1 cellular context compared by ENCODE assay signal in the genomic region with DNA sequence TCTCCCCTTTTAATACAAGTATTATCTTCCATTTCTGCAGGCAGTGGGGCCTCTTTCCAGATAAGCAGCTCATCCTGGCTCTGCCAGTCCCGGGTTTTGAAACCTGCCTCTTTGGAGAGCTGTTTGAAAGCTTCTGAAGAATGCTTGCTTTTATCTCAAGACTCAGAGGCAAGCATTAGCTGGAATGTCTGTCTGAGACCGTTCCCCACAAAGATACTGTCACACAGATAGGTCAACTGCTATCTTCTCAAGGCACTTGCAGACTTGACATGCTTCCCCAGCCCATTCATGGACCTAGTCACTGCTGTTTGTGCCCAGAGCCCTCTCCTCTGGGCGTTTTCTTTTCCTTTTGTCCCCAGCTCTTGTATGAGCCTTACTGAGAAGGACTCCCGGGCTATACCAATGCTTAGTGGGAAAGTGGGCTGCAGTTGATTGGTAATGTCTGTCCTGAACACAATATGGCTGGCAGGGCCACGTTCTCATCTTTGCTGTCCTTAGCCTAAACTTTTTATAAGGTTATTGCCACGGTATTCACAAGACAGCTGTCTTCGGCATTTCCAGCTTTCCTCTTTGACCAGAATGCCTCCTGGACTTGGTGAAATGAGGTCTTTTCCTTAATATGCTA.
TF ChIP-seq lines count a peak whose summit lies in the region.

No MANE protein-coding gene starts in this region.

TF ChIP-seq in K562, 482 proteins besides CTCF, POLR2A, EP300 and RAD21 (continued from another document):
- TF ChIP-seq PHB (CRISPR knock-in tag; IDR thresholded peaks at IDR 0.05) (no peak), PRPF4 (IDR thresholded peaks at IDR 0.05; ENCODE audit: insufficient read depth, low read depth, low read length, poor library complexity, severe bottlenecking) (no peak), HSF4 (CRISPR knock-in tag; IDR thresholded peaks at IDR 0.05; ENCODE audit: borderline replicate concordance) (no peak), HEY1 (CRISPR knock-in tag; IDR thresholded peaks at IDR 0.05; ENCODE audit: borderline replicate concordance) (no peak), JUND (IDR thresholded peaks at IDR 0.05; ENCODE audit: borderline replicate concordance, low read depth, low read length) (peak; percentile 55; the same call in 1 of the 2 replicates), JUND (tag; IDR thresholded peaks at IDR 0.05; ENCODE audit: borderline replicate concordance, low read depth, low read length) (peak; percentile 57; the same call in 1 of the 3 replicates), ZNF384 (IDR thresholded peaks at IDR 0.05; ENCODE audit: low read depth, low read length) (no peak), POLR3A (IDR thresholded peaks at IDR 0.05; ENCODE audit: borderline replicate concordance, extremely low read depth, insufficient read depth, insufficient read length) (no peak)
